In genomic region chr6:11209369-11209768, GRCh38 we compare ENCODE assay signal across 18 cellular contexts. TPM values are rescaled to one million over a fixed set of nuclear protein-coding genes. Genes with fewer than 3 reads are reported as not detected.
A peak's percentile ranks its signal among the peaks of the same experiment; 100 is the strongest.
DNase-seq lines count a peak whose midpoint lies in the region; ATAC-seq and TF ChIP-seq lines count a peak whose summit lies in the region.
"Had no signal": no experiment of that assay in that cellular context is flagged by ENCODE, and none has a peak within 500 bp of the region (broad histone marks: within the 10 kb centered on the region; RNA-seq: fewer than 3 reads in every experiment).

No MANE protein-coding gene starts in this region.

- no peak overlapping the region for H3K27ac ChIP-seq in CD4-positive, CD25-positive, alpha-beta regulatory T cell (ENCODE audit: insufficient read depth, low read length, poor library complexity, severe bottlenecking)
- H3K27ac ChIP-seq in SK-N-MC = peak overlapping the region; percentile 79; the same call in 1 of the 2 replicates
- peak overlapping the region; percentile 60 for H3K27ac ChIP-seq in psoas muscle

- H3K27me3 ChIP-seq in CD4-positive, CD25-positive, alpha-beta regulatory T cell (ENCODE audit: control insufficient read depth, insufficient read depth, low read length) = no peaks in the 10 kb centered on the region
- no peaks in the 10 kb centered on the region for H3K27me3 ChIP-seq in psoas muscle (ENCODE audit: insufficient read depth in 3 of 3, low read length in 2 of 3)
- H3K27me3 ChIP-seq: pancreas had no signal

- peaks cover 21 to 40% (median 26%) of the 10 kb centered on the region in 4 donors for H3K4me1 Mint-ChIP-seq in CD4-positive, CD25-positive, alpha-beta regulatory T cell

- H3K36me3 ChIP-seq in CD4-positive, CD25-positive, alpha-beta regulatory T cell (ENCODE audit: control insufficient read depth, insufficient read depth, low read length) = peaks cover 38% of the 10 kb centered on the region
- H3K36me3 ChIP-seq in SK-N-MC (ENCODE audit: insufficient read depth, low read length) (no peaks in the 10 kb centered on the region), psoas muscle (ENCODE audit: insufficient read depth in 1 of 2, low read depth in 1 of 2) (peaks cover 0 to 8% of the 10 kb centered on the region in 2 donors)
- H3K36me3 ChIP-seq: pancreas had no signal

- peak overlapping the region in 2 of 3 donors; percentile 37 to 66 for H3K27ac Mint-ChIP-seq in CD4-positive, CD25-positive, alpha-beta regulatory T cell

- H3K9me3 ChIP-seq in CD4-positive, CD25-positive, alpha-beta regulatory T cell (ENCODE audit: control insufficient read depth in 2 of 2, low read length in 2 of 2) = no peaks in the 10 kb centered on the region
- no peaks in the 10 kb centered on the region for H3K9me3 ChIP-seq in SK-N-MC (ENCODE audit: low read depth, low read length)
- H3K9me3 ChIP-seq in psoas muscle = no peaks in the 10 kb centered on the region
- H3K9me3 ChIP-seq: mucosa of descending colon, pancreas had no signal

- H3K9me3 Mint-ChIP-seq in CD4-positive, CD25-positive, alpha-beta regulatory T cell = no peaks in the 10 kb centered on the region

- DNase-seq in CD4-positive, CD25-positive, alpha-beta regulatory T cell = no peak
- DNase-seq in SK-N-MC (ENCODE audit: low read depth, low spot score) (no peak), epithelial cell of esophagus (ENCODE audit: low read depth) (peak; percentile 48), psoas muscle (no peak), GM19240 (ENCODE audit: insufficient read length, low spot score) (no peak), RPMI8226 (no peak)
- DNase-seq: activated CD4-positive, alpha-beta T cell treated with anti-CD3 and anti-CD28 coated beads, Interleukin-2, amount 50 U/mL, for 48 hours; activated T-cell treated with anti-CD3 and anti-CD28 coated beads, Interleukin-2, amount 50 U/mL, for 48 hours; AML-193; islet precursor cell; Karpas-422; mucosa of descending colon; NCI-H1417; NCI-H2227 treated with DMSO at 0.1 percent for 48 hours; stimulated activated naive CD4-positive, alpha-beta T cell treated with Interleukin-2 at 50 U/mL for 16 hours had no signal

- H3K36me3 Mint-ChIP-seq in CD4-positive, CD25-positive, alpha-beta regulatory T cell = peaks cover 49% of the 10 kb centered on the region

- ATAC-seq in CD4-positive, CD25-positive, alpha-beta regulatory T cell (ENCODE audit: low read depth in 2 of 2) = no peak
- ATAC-seq in psoas muscle = no peak
- no peak for ATAC-seq in GM18861 (IDR thresholded peaks at IDR 0.05; ENCODE audit: unreplicated experiment)
- ATAC-seq in GM18867 (IDR thresholded peaks at IDR 0.05; ENCODE audit: unreplicated experiment) = no peak
- ATAC-seq: mucosa of descending colon had no signal

- 74 to 86% (median 86%) methylated on average over 5 of the region's 5 CpGs for WGBS in psoas muscle, 3 donors

- no peaks in the 10 kb centered on the region for H3K27me3 Mint-ChIP-seq in CD4-positive, CD25-positive, alpha-beta regulatory T cell

- peaks cover 5% of the 10 kb centered on the region for H3K4me1 ChIP-seq in CD4-positive, CD25-positive, alpha-beta regulatory T cell (ENCODE audit: control insufficient read depth, insufficient read depth, low read length, poor library complexity, severe bottlenecking)
- H3K4me1 ChIP-seq in psoas muscle = peaks cover 57% of the 10 kb centered on the region

- no peak overlapping the region for H3K4me3 Mint-ChIP-seq in CD4-positive, CD25-positive, alpha-beta regulatory T cell

- H3K9ac ChIP-seq in SK-N-MC (ENCODE audit: insufficient read length) = no peak overlapping the region

- intact Hi-C loops in psoas muscle (cut with DNase I) = no loop called here

- H3K4me3 ChIP-seq in CD4-positive, CD25-positive, alpha-beta regulatory T cell (ENCODE audit: low read depth, low read length) = no peak overlapping the region
- H3K4me3 ChIP-seq in SK-N-MC (peak overlapping the region; percentile 59), epithelial cell of esophagus (ENCODE audit: low read length) (no peak overlapping the region), psoas muscle (no peak overlapping the region)
- H3K4me3 ChIP-seq: mucosa of descending colon, pancreas had no signal

- TF ChIP-seq CTCF in epithelial cell of esophagus (IDR thresholded peaks at IDR 0.05; ENCODE audit: insufficient read depth, low read depth, low read length, missing control alignments) = no peak
- no peak for TF ChIP-seq CTCF in psoas muscle (IDR thresholded peaks at IDR 0.05)

RNA-seq across cellular contexts. Expression of gene NEDD9, which starts 23.1 kb away (rescaled TPM):
- total RNA-seq in CD4-positive, CD25-positive, alpha-beta regulatory T cell = 104 TPM
- 10 to 100 TPM; 18.1 to 21.5 (median 19.9) TPM for polyA plus RNA-seq in CD4-positive, CD25-positive, alpha-beta regulatory T cell
- 10 to 100 TPM; 11.2 to 15.7 (median 12.8) TPM for total RNA-seq in psoas muscle
- 10 to 100 TPM in 1 of 3 donors, 1 to 10 TPM in 2; 9.0 to 11.0 (median 10.0) TPM for polyA plus RNA-seq in psoas muscle
